14 cellular contexts compared by ENCODE assay signal in the genomic region with DNA sequence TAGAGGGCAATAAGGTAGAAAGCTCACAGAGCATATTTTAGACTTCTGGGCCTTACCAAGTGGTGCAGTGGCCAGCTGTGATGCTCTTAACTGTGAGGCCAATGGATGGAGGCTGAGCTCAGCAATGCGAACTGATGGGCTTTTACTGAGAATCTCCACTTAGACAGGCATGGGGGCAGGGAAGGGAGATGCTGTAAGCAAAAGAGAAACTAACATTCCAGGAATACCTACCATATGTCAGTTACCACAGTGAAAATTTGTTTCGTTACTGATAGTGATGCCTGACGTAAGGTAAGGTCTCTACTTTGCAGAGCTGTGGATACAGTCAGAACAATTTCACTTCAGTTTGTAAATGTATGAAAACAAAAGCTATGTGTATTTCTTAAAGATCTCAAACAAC.
A peak's percentile ranks its signal among the peaks of the same experiment; 100 is the strongest.
DNase-seq lines count a peak whose midpoint lies in the region; ATAC-seq and TF ChIP-seq lines count a peak whose summit lies in the region.
"Had no signal": no experiment of that assay in that cellular context is flagged by ENCODE, and none has a peak within 500 bp of the region (broad histone marks: within the 10 kb centered on the region; RNA-seq: fewer than 3 reads in every experiment).

No MANE protein-coding gene starts in this region.

- in situ Hi-C loops in astrocyte of the cerebellum (cut with HindIII; ENCODE audit: low sequenced_read_pairs): no loop called here

- H3K4me3 ChIP-seq in astrocyte of the cerebellum (ENCODE audit: low read depth, low read length): no peak overlapping the region
- H3K4me3 ChIP-seq: SK-N-MC had no signal

- ATAC-seq in HG03097 (IDR thresholded peaks at IDR 0.05; ENCODE audit: low FRiP score, unreplicated experiment): peak; percentile 46
- no peak for ATAC-seq in GM21515 (IDR thresholded peaks at IDR 0.05; ENCODE audit: unreplicated experiment)
- ATAC-seq in GM18868 (IDR thresholded peaks at IDR 0.05; ENCODE audit: unreplicated experiment): no peak
- ATAC-seq: activated CD4-positive, alpha-beta T cell treated with anti-CD3 and anti-CD28 coated beads for 36 hours; stimulated activated memory B cell treated with anti-CD40 and anti-IgM and Interleukin-4, amounts not matched to agents 10 μg/mL and 1 μg/mL and 100 μg/mL, for 72 hours had no signal

- peak; percentile 33 for DNase-seq in ELR (ENCODE audit: low read depth)
- DNase-seq in astrocyte of the cerebellum (ENCODE audit: low read depth): peak; percentile 2
- DNase-seq in left kidney (ENCODE audit: low read depth, low spot score): peak; percentile 38
- DNase-seq in NCI-H524 treated with DMSO at 0.1 percent for 48 hours (lab: John Stamatoyannopoulos, UW): no peak
- no peak for DNase-seq in stimulated activated CD4-positive, alpha-beta T cell treated with anti-CD3 and anti-CD28 coated beads, Interleukin-4, amount 100 ng/mL, for 24 hours
- DNase-seq: activated CD4-positive, alpha-beta T cell treated with anti-CD3 and anti-CD28 coated beads for 36 hours; CD8-positive, alpha-beta memory T cell; left cardiac atrium; NCI-H1092 treated with DMSO at 0.1 percent for 48 hours had no signal

- no peak for TF ChIP-seq CTCF in astrocyte of the cerebellum (IDR thresholded peaks at IDR 0.05; ENCODE audit: low read depth, low read length, missing control alignments)

Comparison
In these comparisons a context has a peak if more than half of its experiments do, and no peak if none do; other contexts are left out.
1. DNase-seq: peak in ELR (single experiment), astrocyte of the cerebellum (single experiment) and left kidney (single experiment); none in NCI-H524 treated with DMSO at 0.1 percent for 48 hours (single experiment) and stimulated activated CD4-positive, alpha-beta T cell treated with anti-CD3 and anti-CD28 coated beads, Interleukin-4, amount 100 ng/mL, for 24 hours (single experiment).